24 cellular contexts compared by ENCODE assay signal in the genomic region with DNA sequence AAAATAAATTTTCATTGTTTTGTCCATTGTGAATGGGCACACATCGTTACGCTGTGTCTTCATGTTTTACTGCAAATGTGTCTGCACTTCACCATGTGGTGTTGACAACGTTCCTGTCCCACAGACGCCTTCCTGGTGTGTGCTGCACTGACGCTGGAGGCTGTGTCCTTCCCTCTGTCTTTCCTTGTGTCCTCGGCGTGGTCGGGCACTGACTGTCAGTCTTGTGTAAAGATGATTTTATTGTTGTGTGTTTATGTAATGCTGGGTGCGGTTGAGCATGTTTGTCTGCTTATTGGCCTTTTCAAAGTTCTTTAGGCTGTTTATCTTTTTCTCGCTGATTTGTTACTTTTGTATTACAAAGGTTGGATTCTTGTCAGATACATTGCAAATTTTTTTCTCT. TPM values are rescaled to one million over a fixed set of nuclear protein-coding genes. Genes with fewer than 3 reads are reported as not detected.
A peak's percentile ranks its signal among the peaks of the same experiment; 100 is the strongest.
DNase-seq lines count a peak whose midpoint lies in the region; ATAC-seq, FAIRE-seq and TF ChIP-seq lines count a peak whose summit lies in the region.
"Had no signal": no experiment of that assay in that cellular context is flagged by ENCODE, and none has a peak within 500 bp of the region (broad histone marks: within the 10 kb centered on the region; RNA-seq: fewer than 3 reads in every experiment).

No MANE protein-coding gene starts in this region.

- no peak overlapping the region for H3K23ac ChIP-seq in mesenchymal stem cell (ENCODE audit: low read length in 2 of 2)

- H4K91ac ChIP-seq in mesenchymal stem cell (ENCODE audit: low read length): no peak overlapping the region

- POLR2A ChIA-PET in HepG2 (lab: Yijun Ruan, JAX): no interaction called here

- peaks cover 12% of the 10 kb centered on the region for H3K9me3 Mint-ChIP-seq in activated CD4-positive, alpha-beta T cell treated with anti-CD3 and anti-CD28 coated beads, Interleukin-2, amount 10 ng/mL, durations not matched to agents 24 days and 14 days
- H3K9me3 Mint-ChIP-seq in immature natural killer cell: peaks cover 0 to 11% (median under 1%) of the 10 kb centered on the region in 6 donors

- no TSS peak for BruUV-seq in HepG2 (replicated peaks; lab: Mats Ljungman, UMichigan)

- no peak overlapping the region for H2BK15ac ChIP-seq in mesenchymal stem cell (ENCODE audit: low read depth, poor library complexity, severe bottlenecking)

- H3K27ac ChIP-seq in HepG2 (ENCODE audit: extremely low read length, insufficient read depth, low read length) (no peak overlapping the region), right lobe of liver (no peak overlapping the region), mesenchymal stem cell (ENCODE audit: low read length, poor library complexity, severe bottlenecking) (no peak overlapping the region)

- no peak overlapping the region for H2BK12ac ChIP-seq in mesenchymal stem cell (ENCODE audit: low read length in 2 of 2)

- H3K9me3 ChIP-seq in HepG2 (ENCODE audit: low read length) (no peaks in the 10 kb centered on the region), right lobe of liver (no peaks in the 10 kb centered on the region), mesenchymal stem cell (ENCODE audit: control insufficient read depth, low read length) (peaks cover 8% of the 10 kb centered on the region)
- H3K9me3 ChIP-seq: BE2C had no signal

- H3K9ac ChIP-seq in HepG2 (ENCODE audit: insufficient read depth, low read depth, low read length) (no peak overlapping the region), mesenchymal stem cell (ENCODE audit: low read length) (no peak overlapping the region)

- ATAC-seq in HepG2: no peak
- ATAC-seq in right lobe of liver: no peak
- ATAC-seq in GM18868 (IDR thresholded peaks at IDR 0.05; ENCODE audit: unreplicated experiment): no peak
- no peak for ATAC-seq in GM21447 (IDR thresholded peaks at IDR 0.05; ENCODE audit: unreplicated experiment)

- TF ChIP-seq POLR2A in HepG2 (IDR thresholded peaks at IDR 0.05; ENCODE audit: insufficient read depth in 1 of 2, low read depth in 2 of 2, low read length in 2 of 2) (no peak), right lobe of liver (IDR thresholded peaks at IDR 0.05) (no peak)

- intact Hi-C loops in activated CD4-positive, alpha-beta T cell treated with anti-CD3 and anti-CD28 coated beads, Interleukin-2, amount 10 ng/mL, durations not matched to agents 24 days and 14 days (cut with micrococcal nuclease): no loop called here
- intact Hi-C loops in HepG2 (cut with micrococcal nuclease; ENCODE audit: unreplicated experiment): no loop called here
- intact Hi-C loops in right lobe of liver (cut with DNase I): no loop called here

- H3K14ac ChIP-seq in mesenchymal stem cell (ENCODE audit: low read length in 2 of 2): no peak overlapping the region

- H3K27me3 ChIP-seq in HepG2 (ENCODE audit: control insufficient read depth in 1 of 2, insufficient read depth in 2 of 2, low read length in 2 of 2) (no peaks in the 10 kb centered on the region), right lobe of liver (no peaks in the 10 kb centered on the region), mesenchymal stem cell (ENCODE audit: control insufficient read depth in 1 of 2, insufficient read depth in 1 of 2, low read length in 2 of 2) (no peaks in the 10 kb centered on the region)
- H3K27me3 ChIP-seq: BE2C had no signal

- H3K27ac Mint-ChIP-seq in activated CD4-positive, alpha-beta T cell treated with anti-CD3 and anti-CD28 coated beads, Interleukin-2, amount 10 ng/mL, durations not matched to agents 24 days and 14 days: peak overlapping the region; percentile 60
- peak overlapping the region in 4 of 6 donors; percentile 23 to 73 (median 53) for H3K27ac Mint-ChIP-seq in immature natural killer cell
- H3K27ac Mint-ChIP-seq: CD4-positive, CD25-positive, alpha-beta regulatory T cell had no signal

- peaks cover 24% of the 10 kb centered on the region for H3K4me1 Mint-ChIP-seq in activated CD4-positive, alpha-beta T cell treated with anti-CD3 and anti-CD28 coated beads, Interleukin-2, amount 10 ng/mL, durations not matched to agents 24 days and 14 days
- peaks cover 2 to 27% of the 10 kb centered on the region in 2 donors for H3K4me1 Mint-ChIP-seq in immature natural killer cell

- H4K8ac ChIP-seq in mesenchymal stem cell (ENCODE audit: low read length): no peak overlapping the region

- H3K18ac ChIP-seq in mesenchymal stem cell (ENCODE audit: low read depth in 1 of 2, low read length in 2 of 2): no peak overlapping the region

- no peak overlapping the region for H2AK5ac ChIP-seq in mesenchymal stem cell (ENCODE audit: low read length, severe bottlenecking)

- H4K20me1 ChIP-seq in HepG2 (ENCODE audit: insufficient read depth, low read length): no peaks in the 10 kb centered on the region; the same call in 1 of the 2 replicates

- H2AFZ ChIP-seq in HepG2 (ENCODE audit: low read length) (no peak overlapping the region), mesenchymal stem cell (ENCODE audit: low read depth, low read length) (no peak overlapping the region)

- TF ChIP-seq EP300 in HepG2 (IDR thresholded peaks at IDR 0.05; ENCODE audit: low read depth in 2 of 2, low read length in 2 of 2): no peak
- no peak for TF ChIP-seq EP300 in HepG2 (CRISPR knock-in tag; IDR thresholded peaks at IDR 0.05; ENCODE audit: borderline replicate concordance)

- no peak for FAIRE-seq in HepG2 (lab: Jason Lieb, UNC)
- FAIRE-seq: GM19239, H1 had no signal

- peaks cover 10% of the 10 kb centered on the region for H3K79me2 ChIP-seq in HepG2 (ENCODE audit: insufficient read depth, low read length)

- H3K4me3 Mint-ChIP-seq in activated CD4-positive, alpha-beta T cell treated with anti-CD3 and anti-CD28 coated beads, Interleukin-2, amount 10 ng/mL, durations not matched to agents 24 days and 14 days: no peak overlapping the region
- no peak overlapping the region for H3K4me3 Mint-ChIP-seq in immature natural killer cell
- H3K4me3 Mint-ChIP-seq: CD4-positive, CD25-positive, alpha-beta regulatory T cell had no signal

- H3K4me3 ChIP-seq in HepG2 (replicated peaks in 1 of 3; ENCODE audit: insufficient read depth in 1 of 3, low read depth in 2 of 3, low read length in 3 of 3): no peak overlapping the region
- no peak overlapping the region for H3K4me3 ChIP-seq in right lobe of liver
- no peak overlapping the region for H3K4me3 ChIP-seq in mesenchymal stem cell (ENCODE audit: insufficient read depth in 1 of 2, low read depth in 1 of 2, low read length in 2 of 2)

- in situ Hi-C loops in HepG2 (cut with HindIII; ENCODE audit: extremely low pct_ligation_motif_present, low pct_unique_long_range_greater_than_20kb): no loop called here

- H3K27me3 Mint-ChIP-seq in activated CD4-positive, alpha-beta T cell treated with anti-CD3 and anti-CD28 coated beads, Interleukin-2, amount 10 ng/mL, durations not matched to agents 24 days and 14 days: no peaks in the 10 kb centered on the region
- H3K27me3 Mint-ChIP-seq in immature natural killer cell (ENCODE audit: low read depth in 3 of 3): peaks cover 5 to 21% (median 14%) of the 10 kb centered on the region in 3 donors
- H3K27me3 Mint-ChIP-seq: CD4-positive, CD25-positive, alpha-beta regulatory T cell had no signal

- H3K36me3 ChIP-seq in HepG2 (replicated peaks in 1 of 2; ENCODE audit: control insufficient read depth in 1 of 2, insufficient read depth in 2 of 2, low read length in 2 of 2): peaks cover 42 to 96% of the 10 kb centered on the region in 2 experiments
- peaks cover 0 to 91% (median 49%) of the 10 kb centered on the region in 4 donors for H3K36me3 ChIP-seq in right lobe of liver
- peaks cover 74 to 98% of the 10 kb centered on the region in 2 experiments for H3K36me3 ChIP-seq in mesenchymal stem cell (ENCODE audit: control insufficient read depth in 1 of 2, insufficient read depth in 2 of 2, low read depth in 1 of 2, low read length in 2 of 2)

- DNase-seq in activated CD4-positive, alpha-beta T cell treated with anti-CD3 and anti-CD28 coated beads, Interleukin-2, amount 10 ng/mL, durations not matched to agents 24 days and 14 days: no peak
- DNase-seq in activated CD4-positive, alpha-beta T cell treated with anti-CD3 and anti-CD28 coated beads, Interleukin-2, amount 50 U/mL, for 1 hour: no peak
- DNase-seq in HepG2 (ENCODE audit: low spot score) (no peak), right lobe of liver (no peak), immature natural killer cell (no peak), mesenchymal stem cell (no peak)
- DNase-seq: BE2C; CD4-positive, CD25-positive, alpha-beta regulatory T cell; DMS153; GDM1; KG1; MV-4-11; NCI-H187 treated with DMSO at 0.1 percent for 48 hours; NCI-H226; NCI-H524; NCI-H82; OCI-M1; SHP77 had no signal

- no peak overlapping the region for H3K4ac ChIP-seq in mesenchymal stem cell (ENCODE audit: low read depth in 1 of 2, low read length in 2 of 2)

- no peak overlapping the region for H2BK5ac ChIP-seq in mesenchymal stem cell (ENCODE audit: low read depth, low read length, poor library complexity, severe bottlenecking)

- H3K4me2 ChIP-seq in HepG2 (ENCODE audit: low read depth, low read length) (no peak overlapping the region), mesenchymal stem cell (ENCODE audit: low read length, poor library complexity, severe bottlenecking) (no peak overlapping the region)

- no peak for TF ChIP-seq RAD21 in HepG2 (CRISPR knock-in tag; IDR thresholded peaks at IDR 0.05)

- TF ChIP-seq CTCF in HepG2 (CRISPR knock-in tag; IDR thresholded peaks at IDR 0.05) (no peak), right lobe of liver (IDR thresholded peaks at IDR 0.05) (no peak)

- no peak overlapping the region for H2BK120ac ChIP-seq in mesenchymal stem cell (ENCODE audit: low read depth, low read length)

- peaks cover 92% of the 10 kb centered on the region for H3K36me3 Mint-ChIP-seq in activated CD4-positive, alpha-beta T cell treated with anti-CD3 and anti-CD28 coated beads, Interleukin-2, amount 10 ng/mL, durations not matched to agents 24 days and 14 days (ENCODE audit: low read depth)
- peaks cover 50 to 81% (median 61%) of the 10 kb centered on the region in 3 donors for H3K36me3 Mint-ChIP-seq in immature natural killer cell

- CTCF ChIA-PET in HepG2 (lab: Yijun Ruan, JAX; ENCODE audit: low intra/inter-chr PET ratio, low total read pairs): no interaction called here

- H3K4me1 ChIP-seq in HepG2 (ENCODE audit: insufficient read depth, low read length) (no peaks in the 10 kb centered on the region; the same call in 1 of the 2 replicates), right lobe of liver (no peaks in the 10 kb centered on the region), mesenchymal stem cell (ENCODE audit: control insufficient read depth, insufficient read depth, low read depth, low read length) (no peaks in the 10 kb centered on the region)

- H3K79me1 ChIP-seq in mesenchymal stem cell (replicated peaks; ENCODE audit: low read length, poor library complexity, severe bottlenecking): peaks cover 41% of the 10 kb centered on the region

- 94% methylated on average over 10 of the region's 10 CpGs for WGBS in HepG2 (ENCODE audit: low lambda C conversion rate)
- 90% methylated on average over 10 of the region's 10 CpGs for WGBS in right lobe of liver (ENCODE audit: insufficient coverage, low coverage, low lambda C conversion rate, missing lambda C conversion rate)
- WGBS in mesenchymal stem cell: 96% methylated on average over 9 of the region's 10 CpGs

RNA-seq across cellular contexts. Expression of a gene that starts 18.1 kb away (rescaled TPM):
- not detected in 2 replicates for total RNA-seq in activated CD4-positive, alpha-beta T cell treated with anti-CD3 and anti-CD28 coated beads, Interleukin-2, amount 10 ng/mL, durations not matched to agents 24 days and 14 days
- total RNA-seq in HepG2 (2016; rRNA removed; fragmentation: Illumina TruSeq; extraction: Trizol) (not detected in 2 replicates), right lobe of liver (not detected)
- not detected in 2 replicates for total RNA-seq in HepG2 (2016; cell fraction: cytosol; rRNA removed; fragmentation: Illumina TruSeq; extraction: Trizol; ENCODE audit: low read depth)
- not detected in 2 replicates for total RNA-seq in HepG2 (2016; cell fraction: insoluble cytoplasmic fraction; rRNA removed; fragmentation: Illumina TruSeq; extraction: Trizol)
- not detected in 2 replicates for total RNA-seq in HepG2 (2016; cell fraction: membrane; rRNA removed; fragmentation: Illumina TruSeq; extraction: Trizol)
- not detected in 2 replicates for total RNA-seq in HepG2 (2016; cell fraction: nucleus; rRNA removed; fragmentation: Illumina TruSeq; extraction: Trizol)
- polyA plus RNA-seq in HepG2 (2011; rRNA removed) (not detected in 2 replicates), immature natural killer cell (under 1 TPM in 1 of 3 donors, not detected in 2; 0.19 TPM)
- polyA plus RNA-seq in HepG2 (2011; cell fraction: cytosol; rRNA removed): not detected in 2 replicates
- not detected in 2 replicates for polyA plus RNA-seq in HepG2 (2011; cell fraction: nucleus; rRNA removed)
- not detected in 2 replicates for polyA plus RNA-seq in HepG2 (2012)
- polyA plus RNA-seq in HepG2 (2016; cell fraction: cytosol; fragmentation: Illumina TruSeq; extraction: Trizol; ENCODE audit: low read depth): not detected in 2 replicates
- polyA plus RNA-seq in HepG2 (2016; cell fraction: insoluble cytoplasmic fraction; fragmentation: Illumina TruSeq; extraction: Trizol; ENCODE audit: low read depth): not detected in 2 replicates
- polyA plus RNA-seq in HepG2 (2016; cell fraction: membrane; fragmentation: Illumina TruSeq; extraction: Trizol; ENCODE audit: low read depth): not detected in 2 replicates
- not detected in 2 replicates for polyA plus RNA-seq in HepG2 (2016; cell fraction: nucleus; fragmentation: Illumina TruSeq; extraction: Trizol; ENCODE audit: insufficient read depth, low read depth)
- polyA minus RNA-seq in HepG2 (2011; rRNA and poly(A)+ RNA removed; ENCODE audit: low replicate concordance): not detected in 2 replicates
- polyA minus RNA-seq in HepG2 (2011; cell fraction: cytosol; rRNA and poly(A)+ RNA removed): not detected in 2 replicates
- not detected in 2 replicates for polyA minus RNA-seq in HepG2 (2011; cell fraction: nucleus; rRNA and poly(A)+ RNA removed)
- polyA plus RNA-seq in mesenchymal stem cell (2013, experiment 1 of 2): not detected
- not detected for polyA plus RNA-seq in mesenchymal stem cell (2013, experiment 2 of 2)
- total RNA-seq: A172; CD4-positive, CD25-positive, alpha-beta regulatory T cell; Daoy; H1 had no signal
- polyA plus RNA-seq: CD4-positive, CD25-positive, alpha-beta regulatory T cell; H1 had no signal

RNA-seq across cellular contexts. Expression of a gene that starts 19.3 kb away (rescaled TPM):
- total RNA-seq in activated CD4-positive, alpha-beta T cell treated with anti-CD3 and anti-CD28 coated beads, Interleukin-2, amount 10 ng/mL, durations not matched to agents 24 days and 14 days: 187 and 194 TPM in 2 replicates
- 85.5 and 101 TPM in 2 replicates for total RNA-seq in HepG2 (2016; rRNA removed; fragmentation: Illumina TruSeq; extraction: Trizol)
- 9.2 and 10.8 TPM in 2 replicates for total RNA-seq in HepG2 (2016; cell fraction: cytosol; rRNA removed; fragmentation: Illumina TruSeq; extraction: Trizol; ENCODE audit: low read depth)
- 73.1 and 98.3 TPM in 2 replicates for total RNA-seq in HepG2 (2016; cell fraction: insoluble cytoplasmic fraction; rRNA removed; fragmentation: Illumina TruSeq; extraction: Trizol)
- 17.2 and 23.2 TPM in 2 replicates for total RNA-seq in HepG2 (2016; cell fraction: membrane; rRNA removed; fragmentation: Illumina TruSeq; extraction: Trizol)
- total RNA-seq in HepG2 (2016; cell fraction: nucleus; rRNA removed; fragmentation: Illumina TruSeq; extraction: Trizol): 61.0 and 70.2 TPM in 2 replicates
- polyA plus RNA-seq in HepG2 (2011; rRNA removed): 20.1 and 24.1 TPM in 2 replicates
- 9.2 and 11.6 TPM in 2 replicates for polyA plus RNA-seq in HepG2 (2011; cell fraction: cytosol; rRNA removed)
- 31.1 and 31.6 TPM in 2 replicates for polyA plus RNA-seq in HepG2 (2011; cell fraction: nucleus; rRNA removed)
- 37.7 and 40.3 TPM in 2 replicates for polyA plus RNA-seq in HepG2 (2012)
- polyA plus RNA-seq in HepG2 (2016; cell fraction: cytosol; fragmentation: Illumina TruSeq; extraction: Trizol; ENCODE audit: low read depth): 3.6 and 4.3 TPM in 2 replicates
- 116 and 119 TPM in 2 replicates for polyA plus RNA-seq in HepG2 (2016; cell fraction: insoluble cytoplasmic fraction; fragmentation: Illumina TruSeq; extraction: Trizol; ENCODE audit: low read depth)
- 8.8 and 12.3 TPM in 2 replicates for polyA plus RNA-seq in HepG2 (2016; cell fraction: membrane; fragmentation: Illumina TruSeq; extraction: Trizol; ENCODE audit: low read depth)
- polyA plus RNA-seq in HepG2 (2016; cell fraction: nucleus; fragmentation: Illumina TruSeq; extraction: Trizol; ENCODE audit: insufficient read depth, low read depth): 109 and 116 TPM in 2 replicates
- polyA minus RNA-seq in HepG2 (2011; rRNA and poly(A)+ RNA removed; ENCODE audit: low replicate concordance): 35.4 and 59.3 TPM in 2 replicates
- polyA minus RNA-seq in HepG2 (2011; cell fraction: cytosol; rRNA and poly(A)+ RNA removed): 14.2 and 15.8 TPM in 2 replicates
- 62.8 and 65.3 TPM in 2 replicates for polyA minus RNA-seq in HepG2 (2011; cell fraction: nucleus; rRNA and poly(A)+ RNA removed)
- total RNA-seq in right lobe of liver: 10 to 100 TPM in 5 of 6 experiments, 1 to 10 TPM in 1; 6.6 to 18.6 (median 15.4) TPM
- polyA plus RNA-seq in immature natural killer cell: 10 to 100 TPM; 10.5 to 22.5 (median 18.3) TPM
- polyA plus RNA-seq in mesenchymal stem cell (2013, experiment 1 of 2): 33.3 TPM
- 29.9 TPM for polyA plus RNA-seq in mesenchymal stem cell (2013, experiment 2 of 2)

RNA-seq across cellular contexts. Expression of a gene that starts 41.3 kb away (rescaled TPM):
- 74.6 and 75.5 TPM in 2 replicates for total RNA-seq in activated CD4-positive, alpha-beta T cell treated with anti-CD3 and anti-CD28 coated beads, Interleukin-2, amount 10 ng/mL, durations not matched to agents 24 days and 14 days
- total RNA-seq in HepG2 (2016; rRNA removed; fragmentation: Illumina TruSeq; extraction: Trizol): 145 and 247 TPM in 2 replicates
- 30.6 and 36.4 TPM in 2 replicates for total RNA-seq in HepG2 (2016; cell fraction: cytosol; rRNA removed; fragmentation: Illumina TruSeq; extraction: Trizol; ENCODE audit: low read depth)
- 151 and 249 TPM in 2 replicates for total RNA-seq in HepG2 (2016; cell fraction: insoluble cytoplasmic fraction; rRNA removed; fragmentation: Illumina TruSeq; extraction: Trizol)
- total RNA-seq in HepG2 (2016; cell fraction: membrane; rRNA removed; fragmentation: Illumina TruSeq; extraction: Trizol): 51.4 and 56.7 TPM in 2 replicates
- 95.7 and 98.8 TPM in 2 replicates for total RNA-seq in HepG2 (2016; cell fraction: nucleus; rRNA removed; fragmentation: Illumina TruSeq; extraction: Trizol)
- 44.4 and 56.6 TPM in 2 replicates for polyA plus RNA-seq in HepG2 (2011; rRNA removed)
- 17.6 and 37.3 TPM in 2 replicates for polyA plus RNA-seq in HepG2 (2011; cell fraction: cytosol; rRNA removed)
- polyA plus RNA-seq in HepG2 (2011; cell fraction: nucleus; rRNA removed): 43.0 and 68.2 TPM in 2 replicates
- polyA plus RNA-seq in HepG2 (2012): 95.0 and 101 TPM in 2 replicates
- polyA plus RNA-seq in HepG2 (2016; cell fraction: cytosol; fragmentation: Illumina TruSeq; extraction: Trizol; ENCODE audit: low read depth): 11.6 and 13.1 TPM in 2 replicates
- polyA plus RNA-seq in HepG2 (2016; cell fraction: insoluble cytoplasmic fraction; fragmentation: Illumina TruSeq; extraction: Trizol; ENCODE audit: low read depth): 253 and 286 TPM in 2 replicates
- 34.8 and 35.9 TPM in 2 replicates for polyA plus RNA-seq in HepG2 (2016; cell fraction: membrane; fragmentation: Illumina TruSeq; extraction: Trizol; ENCODE audit: low read depth)
- polyA plus RNA-seq in HepG2 (2016; cell fraction: nucleus; fragmentation: Illumina TruSeq; extraction: Trizol; ENCODE audit: insufficient read depth, low read depth): 142 and 155 TPM in 2 replicates
- polyA minus RNA-seq in HepG2 (2011; rRNA and poly(A)+ RNA removed; ENCODE audit: low replicate concordance): 13.6 and 22.4 TPM in 2 replicates
- polyA minus RNA-seq in HepG2 (2011; cell fraction: cytosol; rRNA and poly(A)+ RNA removed): 13.5 and 22.8 TPM in 2 replicates
- 43.5 and 60.7 TPM in 2 replicates for polyA minus RNA-seq in HepG2 (2011; cell fraction: nucleus; rRNA and poly(A)+ RNA removed)
- 10 to 100 TPM; 14.7 to 79.7 (median 28.4) TPM for total RNA-seq in right lobe of liver
- polyA plus RNA-seq in immature natural killer cell: 100 to 1,000 TPM in 1 of 3 donors, 10 to 100 TPM in 2; 62.3 to 113 (median 95.9) TPM
- polyA plus RNA-seq in mesenchymal stem cell (2013, experiment 1 of 2): 198 TPM
- polyA plus RNA-seq in mesenchymal stem cell (2013, experiment 2 of 2): 211 TPM

RNA-seq across cellular contexts. Expression of a gene that starts 48.6 kb away (rescaled TPM):
- total RNA-seq in activated CD4-positive, alpha-beta T cell treated with anti-CD3 and anti-CD28 coated beads, Interleukin-2, amount 10 ng/mL, durations not matched to agents 24 days and 14 days: 17.4 and 18.1 TPM in 2 replicates
- 5.4 and 5.9 TPM in 2 replicates for total RNA-seq in HepG2 (2016; rRNA removed; fragmentation: Illumina TruSeq; extraction: Trizol)
- total RNA-seq in HepG2 (2016; cell fraction: cytosol; rRNA removed; fragmentation: Illumina TruSeq; extraction: Trizol; ENCODE audit: low read depth): 14.4 and 16.4 TPM in 2 replicates
- 4.7 and 6.1 TPM in 2 replicates for total RNA-seq in HepG2 (2016; cell fraction: insoluble cytoplasmic fraction; rRNA removed; fragmentation: Illumina TruSeq; extraction: Trizol)
- total RNA-seq in HepG2 (2016; cell fraction: membrane; rRNA removed; fragmentation: Illumina TruSeq; extraction: Trizol): 8.1 and 8.5 TPM in 2 replicates
- 7.7 and 7.8 TPM in 2 replicates for total RNA-seq in HepG2 (2016; cell fraction: nucleus; rRNA removed; fragmentation: Illumina TruSeq; extraction: Trizol)
- 7.5 and 8.6 TPM in 2 replicates for polyA plus RNA-seq in HepG2 (2011; rRNA removed)
- polyA plus RNA-seq in HepG2 (2011; cell fraction: cytosol; rRNA removed): 5.3 TPM in 2 replicates
- 19.8 and 22.5 TPM in 2 replicates for polyA plus RNA-seq in HepG2 (2011; cell fraction: nucleus; rRNA removed)
- 6.1 and 6.9 TPM in 2 replicates for polyA plus RNA-seq in HepG2 (2012)
- polyA plus RNA-seq in HepG2 (2016; cell fraction: cytosol; fragmentation: Illumina TruSeq; extraction: Trizol; ENCODE audit: low read depth): 0.37 and 0.41 TPM in 2 replicates
- polyA plus RNA-seq in HepG2 (2016; cell fraction: insoluble cytoplasmic fraction; fragmentation: Illumina TruSeq; extraction: Trizol; ENCODE audit: low read depth): 4.6 and 5.8 TPM in 2 replicates
- polyA plus RNA-seq in HepG2 (2016; cell fraction: membrane; fragmentation: Illumina TruSeq; extraction: Trizol; ENCODE audit: low read depth): 1.1 and 1.2 TPM in 2 replicates
- polyA plus RNA-seq in HepG2 (2016; cell fraction: nucleus; fragmentation: Illumina TruSeq; extraction: Trizol; ENCODE audit: insufficient read depth, low read depth): 16.0 TPM in 2 replicates
- polyA minus RNA-seq in HepG2 (2011; rRNA and poly(A)+ RNA removed; ENCODE audit: low replicate concordance): 39.9 and 41.7 TPM in 2 replicates
- polyA minus RNA-seq in HepG2 (2011; cell fraction: cytosol; rRNA and poly(A)+ RNA removed): 7.3 and 13.4 TPM in 2 replicates
- 16.2 and 17.1 TPM in 2 replicates for polyA minus RNA-seq in HepG2 (2011; cell fraction: nucleus; rRNA and poly(A)+ RNA removed)
- 1 to 10 TPM; 5.8 to 9.7 (median 8.3) TPM for total RNA-seq in right lobe of liver
- 10 to 100 TPM; 16.7 to 32.2 (median 26.5) TPM for polyA plus RNA-seq in immature natural killer cell
- polyA plus RNA-seq in mesenchymal stem cell (2013, experiment 1 of 2): 18.0 TPM
- 17.1 TPM for polyA plus RNA-seq in mesenchymal stem cell (2013, experiment 2 of 2)
